ENCODE assay signal across 9 cellular contexts in the genomic region with DNA sequence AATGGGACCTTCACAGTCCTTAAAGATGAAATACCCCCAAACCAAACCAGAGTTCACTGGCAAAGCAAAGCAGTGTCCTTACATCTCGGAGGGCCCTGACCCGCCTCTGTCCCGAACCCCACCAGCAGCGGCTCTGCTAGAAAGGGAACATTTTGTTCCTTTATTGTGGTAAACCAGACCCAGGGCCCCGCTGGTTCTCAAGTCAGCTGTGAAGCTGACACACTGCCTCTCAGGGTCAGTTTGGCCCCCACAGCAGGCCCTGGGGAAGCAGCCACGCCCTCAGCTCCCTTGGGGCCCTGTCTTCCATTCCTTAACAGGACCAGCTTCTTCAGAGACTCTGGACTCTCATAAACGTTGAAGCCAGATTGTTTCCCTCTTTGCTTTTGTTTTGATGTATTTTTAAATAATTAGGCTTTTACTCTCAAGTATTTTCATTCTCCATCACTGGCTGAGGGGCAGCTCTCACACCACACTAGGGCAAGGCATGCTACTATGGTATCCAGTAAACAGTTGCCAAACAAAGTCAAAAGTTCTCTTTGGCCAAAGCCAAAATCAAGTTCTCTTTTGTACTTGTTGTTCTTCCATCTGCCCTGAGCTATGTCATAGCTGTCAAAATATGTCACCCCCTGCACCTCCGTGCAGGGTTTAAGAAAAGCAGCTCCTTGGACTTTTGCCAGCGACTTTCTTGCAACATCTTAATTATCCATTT.
A peak's percentile ranks its signal among the peaks of the same experiment; 100 is the strongest.
DNase-seq lines count a peak whose midpoint lies in the region; ATAC-seq, FAIRE-seq and TF ChIP-seq lines count a peak whose summit lies in the region.
"Had no signal": no experiment of that assay in that cellular context is flagged by ENCODE, and none has a peak within 500 bp of the region (broad histone marks: within the 10 kb centered on the region; RNA-seq: fewer than 3 reads in every experiment).

No MANE protein-coding gene starts in this region.

- H3K79me2 ChIP-seq in GM23248 (ENCODE audit: insufficient read depth) (no peaks in the 10 kb centered on the region), astrocyte (ENCODE audit: insufficient read depth, low read length) (no peaks in the 10 kb centered on the region)

- TF ChIP-seq CTCF in astrocyte (IDR thresholded peaks at IDR 0.05; ENCODE audit: insufficient read depth, low read depth, low read length) = no peak

- no peak overlapping the region for H3K9ac ChIP-seq in GM23248
- H3K9ac ChIP-seq in astrocyte (ENCODE audit: low read length) = no peak overlapping the region

- H3K27me3 Mint-ChIP-seq in astrocyte (ENCODE audit: low read depth, unreplicated experiment) = no peaks in the 10 kb centered on the region
- H3K27me3 Mint-ChIP-seq in activated T-cell treated with anti-CD3 and anti-CD28 coated beads, Interleukin-2, amount 50 U/mL, for 24 hours = no peaks in the 10 kb centered on the region
- peaks cover 0 to 1% of the 10 kb centered on the region in 2 donors for H3K27me3 Mint-ChIP-seq in CD4-positive, alpha-beta memory T cell

- H3K36me3 ChIP-seq in GM23248 (ENCODE audit: low read depth) (no peaks in the 10 kb centered on the region), astrocyte (ENCODE audit: insufficient read depth, low read length) (no peaks in the 10 kb centered on the region)
- no peaks in the 10 kb centered on the region for H3K36me3 ChIP-seq in CD4-positive, alpha-beta memory T cell (ENCODE audit: insufficient read depth, low read length)

- peaks cover 14% of the 10 kb centered on the region for H3K4me1 Mint-ChIP-seq in astrocyte (ENCODE audit: low read depth, unreplicated experiment)
- peaks cover 3% of the 10 kb centered on the region for H3K4me1 Mint-ChIP-seq in activated T-cell treated with anti-CD3 and anti-CD28 coated beads, Interleukin-2, amount 50 U/mL, for 24 hours (ENCODE audit: low read depth)
- no peaks in the 10 kb centered on the region for H3K4me1 Mint-ChIP-seq in CD4-positive, alpha-beta memory T cell

- CTCF ChIA-PET in CD4-positive, alpha-beta memory T cell (lab: Charles Lee; ENCODE audit: partially characterized antibody) = no interaction called here

- WGBS in GM23248 (ENCODE audit: low coverage in 1 of 2, low lambda C conversion rate in 2 of 2, missing lambda C conversion rate in 2 of 2), 2 experiments = 27 to 29% methylated on average over 9 of the region's 9 CpGs

- peak overlapping the region; percentile 8 for H3K27ac Mint-ChIP-seq in astrocyte (ENCODE audit: unreplicated experiment)
- H3K27ac Mint-ChIP-seq in activated T-cell treated with anti-CD3 and anti-CD28 coated beads, Interleukin-2, amount 50 U/mL, for 24 hours = no peak overlapping the region
- H3K27ac Mint-ChIP-seq in CD4-positive, alpha-beta memory T cell = no peak overlapping the region
- H3K27ac Mint-ChIP-seq: activated T-helper 1 cell treated with anti-CD3 and anti-CD28 coated beads, Interleukin-12 subunit alpha, Interleukin-12 subunit beta, Interleukin-2, Interleukin-4 antibody, amounts not matched to agents 30 ng/mL and 10 ng/mL and 1 ng/mL, durations not matched to agents 14 hours and 24 hours and 36 hours had no signal

- H3K4me1 ChIP-seq in GM23248 (ENCODE audit: insufficient read depth) (peaks cover 16% of the 10 kb centered on the region), astrocyte (ENCODE audit: insufficient read depth, low read length) (no peaks in the 10 kb centered on the region)
- H3K4me1 ChIP-seq in CD4-positive, alpha-beta memory T cell (ENCODE audit: insufficient read depth, low read length) = no peaks in the 10 kb centered on the region

- intact Hi-C loops in sciatic nerve (cut with DNase I) = no loop called here
- intact Hi-C loops in CD4-positive, alpha-beta memory T cell (cut with micrococcal nuclease) = no loop called here

- H3K27me3 ChIP-seq in GM23248 (replicated peaks; ENCODE audit: insufficient read depth) = no peaks in the 10 kb centered on the region
- no peaks in the 10 kb centered on the region for H3K27me3 ChIP-seq in astrocyte (ENCODE audit: insufficient read depth, low read length)
- no peaks in the 10 kb centered on the region for H3K27me3 ChIP-seq in CD4-positive, alpha-beta memory T cell (ENCODE audit: insufficient read depth, low read length)

- H3K4me2 ChIP-seq in GM23248 (ENCODE audit: unreplicated experiment) (peak overlapping the region; percentile 31), astrocyte (ENCODE audit: low read length) (no peak overlapping the region)

- no peak overlapping the region for H3K4me3 ChIP-seq in GM23248
- no peak overlapping the region for H3K4me3 ChIP-seq in astrocyte (ENCODE audit: insufficient read depth, low read depth, low read length)
- no peak overlapping the region for H3K4me3 ChIP-seq in CD4-positive, alpha-beta memory T cell (ENCODE audit: low read length in 2 of 2)

- DNase-seq in GM23248 (peak; percentile 53), astrocyte (ENCODE audit: low read depth) (no peak), inferior parietal cortex (ENCODE audit: extremely low spot score) (peak; percentile 23), sciatic nerve (ENCODE audit: low spot score) (no peak)
- no peak for DNase-seq in activated T-cell treated with anti-CD3 and anti-CD28 coated beads, Interleukin-2, amount 50 U/mL, for 24 hours
- DNase-seq in activated CD4-positive, alpha-beta T cell treated with anti-CD3 and anti-CD28 coated beads, Interleukin-2, amount 50 U/mL, for 48 hours = no peak
- no peak for DNase-seq in CD4-positive, alpha-beta memory T cell

- POLR2A ChIA-PET in CD4-positive, alpha-beta memory T cell (lab: Charles Lee; ENCODE audit: partially characterized antibody) = no interaction called here

- H3K9me3 ChIP-seq in GM23248 (ENCODE audit: low read depth) (no peaks in the 10 kb centered on the region), astrocyte (ENCODE audit: insufficient read depth, low read depth, low read length) (no peaks in the 10 kb centered on the region)
- H3K9me3 ChIP-seq in CD4-positive, alpha-beta memory T cell (ENCODE audit: control insufficient read depth in 1 of 2, low read length in 2 of 2) = no peaks in the 10 kb centered on the region

- ATAC-seq in sciatic nerve (peak; percentile 92), GM18517 (IDR thresholded peaks at IDR 0.05; ENCODE audit: unreplicated experiment) (no peak)

- no peaks in the 10 kb centered on the region for H4K20me1 ChIP-seq in GM23248 (ENCODE audit: insufficient read depth)
- H4K20me1 ChIP-seq in astrocyte (ENCODE audit: insufficient read depth, low read length) = no peaks in the 10 kb centered on the region

- H2AFZ ChIP-seq in GM23248 = no peak overlapping the region
- H2AFZ ChIP-seq in astrocyte (ENCODE audit: low read depth, low read length) = no peak overlapping the region

- H3F3A ChIP-seq in GM23248 (ENCODE audit: insufficient read depth) = no peaks in the 10 kb centered on the region

- H3K27ac ChIP-seq in GM23248 (peak overlapping the region; percentile 9), astrocyte (ENCODE audit: low read depth, low read length) (no peak overlapping the region)
- no peak overlapping the region for H3K27ac ChIP-seq in CD4-positive, alpha-beta memory T cell (ENCODE audit: low read depth, low read length)

- H3K9me3 Mint-ChIP-seq in astrocyte (ENCODE audit: unreplicated experiment) = no peaks in the 10 kb centered on the region
- no peaks in the 10 kb centered on the region for H3K9me3 Mint-ChIP-seq in activated T-cell treated with anti-CD3 and anti-CD28 coated beads, Interleukin-2, amount 50 U/mL, for 24 hours
- H3K9me3 Mint-ChIP-seq in CD4-positive, alpha-beta memory T cell = no peaks in the 10 kb centered on the region
- H3K9me3 Mint-ChIP-seq: activated T-helper 1 cell treated with anti-CD3 and anti-CD28 coated beads, Interleukin-12 subunit alpha, Interleukin-12 subunit beta, Interleukin-2, Interleukin-4 antibody, amounts not matched to agents 30 ng/mL and 10 ng/mL and 1 ng/mL, durations not matched to agents 14 hours and 24 hours and 36 hours had no signal

- in situ Hi-C loops in GM23248 (cut with MboI) = no loop called here

- no peak for FAIRE-seq in astrocyte (lab: Jason Lieb, UNC)

- no peak overlapping the region for H3K4me3 Mint-ChIP-seq in astrocyte (ENCODE audit: unreplicated experiment)
- H3K4me3 Mint-ChIP-seq in activated T-cell treated with anti-CD3 and anti-CD28 coated beads, Interleukin-2, amount 50 U/mL, for 24 hours = no peak overlapping the region
- no peak overlapping the region for H3K4me3 Mint-ChIP-seq in CD4-positive, alpha-beta memory T cell
- H3K4me3 Mint-ChIP-seq: activated T-helper 1 cell treated with anti-CD3 and anti-CD28 coated beads, Interleukin-12 subunit alpha, Interleukin-12 subunit beta, Interleukin-2, Interleukin-4 antibody, amounts not matched to agents 30 ng/mL and 10 ng/mL and 1 ng/mL, durations not matched to agents 14 hours and 24 hours and 36 hours had no signal

- H3K36me3 Mint-ChIP-seq in astrocyte (ENCODE audit: low read depth, unreplicated experiment) = peaks cover 4% of the 10 kb centered on the region
- no peaks in the 10 kb centered on the region for H3K36me3 Mint-ChIP-seq in activated T-cell treated with anti-CD3 and anti-CD28 coated beads, Interleukin-2, amount 50 U/mL, for 24 hours (ENCODE audit: low read depth)
- no peaks in the 10 kb centered on the region for H3K36me3 Mint-ChIP-seq in CD4-positive, alpha-beta memory T cell

- no peaks in the 10 kb centered on the region for H3K9me2 ChIP-seq in GM23248 (ENCODE audit: insufficient read depth)

Comparison
In these comparisons a context has a peak if more than half of its experiments do, and no peak if none do; other contexts are left out.
1. DNase-seq: peak in GM23248 (single experiment) and inferior parietal cortex (single experiment); none in astrocyte (single experiment), sciatic nerve (single experiment), activated T-cell treated with anti-CD3 and anti-CD28 coated beads, Interleukin-2, amount 50 U/mL, for 24 hours (single experiment), activated CD4-positive, alpha-beta T cell treated with anti-CD3 and anti-CD28 coated beads, Interleukin-2, amount 50 U/mL, for 48 hours (0 of 2) and CD4-positive, alpha-beta memory T cell (0 of 5).